ENCODE assay signal across 11 cellular contexts in genomic region chr17:17191961-17192381, GRCh38. TPM values are rescaled to one million over a fixed set of nuclear protein-coding genes. Genes with fewer than 3 reads are reported as not detected.
DNase-seq lines count a peak whose midpoint lies in the region; ATAC-seq lines count a peak whose summit lies in the region.
"Had no signal": no experiment of that assay in that cellular context is flagged by ENCODE, and none has a peak within 500 bp of the region (broad histone marks: within the 10 kb centered on the region; RNA-seq: fewer than 3 reads in every experiment).

No MANE protein-coding gene starts in this region.

- DNase-seq in NT2/D1 (ENCODE audit: low read depth, low spot score) (peak; percentile 23), Right ventricle myocardium superior (no peak), NCI-H1092 (lab: John Stamatoyannopoulos, UW) (no peak), NCI-H1436 (lab: John Stamatoyannopoulos, UW) (no peak), islet precursor cell (no peak), HUDEP-2 (lab: John Stamatoyannopoulos, UW; ENCODE audit: unreplicated experiment in 76 of 76) (no peak)
- DNase-seq: left colon had no signal

- H3K4me1 ChIP-seq in BLaER1, result peaks cover 78% of the 10 kb centered on the region
- peaks cover 4% of the 10 kb centered on the region for H3K4me1 ChIP-seq in NT2/D1 (ENCODE audit: insufficient read depth, insufficient read length)
- peaks cover 18% of the 10 kb centered on the region for H3K4me1 ChIP-seq in rectal smooth muscle tissue (ENCODE audit: control insufficient read depth, insufficient read depth, low read length)

- H3K4me3 ChIP-seq in BLaER1 (no peak overlapping the region), NT2/D1 (ENCODE audit: insufficient read length, low read depth) (no peak overlapping the region), rectal smooth muscle tissue (ENCODE audit: low read length) (no peak overlapping the region)
- H3K4me3 ChIP-seq: cardiac muscle cell had no signal

- peaks cover 40% of the 10 kb centered on the region for H3K36me3 ChIP-seq in BLaER1
- peaks cover 21% of the 10 kb centered on the region for H3K36me3 ChIP-seq in NT2/D1 (ENCODE audit: insufficient read depth, insufficient read length, low read length)
- peaks cover 2% of the 10 kb centered on the region for H3K36me3 ChIP-seq in rectal smooth muscle tissue (ENCODE audit: control insufficient read depth, insufficient read depth, low read length)
- H3K36me3 ChIP-seq: cardiac muscle cell had no signal

- H3K9ac ChIP-seq in BLaER1, result no peak overlapping the region
- no peak overlapping the region for H3K9ac ChIP-seq in NT2/D1 (ENCODE audit: insufficient read length, low read depth)
- no peak overlapping the region for H3K9ac ChIP-seq in rectal smooth muscle tissue (ENCODE audit: low read length)

- H3K4me2 ChIP-seq in BLaER1, result peak overlapping the region; percentile 53

- peak; percentile 42 for ATAC-seq in Right ventricle myocardium superior (ENCODE audit: poor library complexity)
- ATAC-seq: activated CD4-positive, CD25-positive, alpha-beta regulatory T cell treated with anti-CD3 and anti-CD28 coated beads, Interleukin-2, amount 50 U/mL, for 24 hours had no signal

- H3K9me3 ChIP-seq in BLaER1 (no peaks in the 10 kb centered on the region), NT2/D1 (ENCODE audit: insufficient read depth, low read length) (no peaks in the 10 kb centered on the region)

- H3K27me3 ChIP-seq in BLaER1 (no peaks in the 10 kb centered on the region), NT2/D1 (ENCODE audit: insufficient read depth, insufficient read length) (no peaks in the 10 kb centered on the region), rectal smooth muscle tissue (ENCODE audit: control insufficient read depth, insufficient read depth, low read length) (no peaks in the 10 kb centered on the region)
- H3K27me3 ChIP-seq: cardiac muscle cell had no signal

- H4K20me1 ChIP-seq in BLaER1, result peaks cover 13% of the 10 kb centered on the region; the same call in 1 of the 2 replicates

- H3K27ac ChIP-seq in BLaER1 (no peak overlapping the region), rectal smooth muscle tissue (ENCODE audit: low read depth, low read length) (peak overlapping the region; percentile 85)
- H3K27ac ChIP-seq: cardiac muscle cell had no signal

- intact Hi-C loops in Right ventricle myocardium superior (cut with DNase I), result no loop called here

RNA-seq across cellular contexts. Expression of gene PLD6, which starts 14.2 kb away (rescaled TPM):
- 10.2 TPM for total RNA-seq in Right ventricle myocardium superior

RNA-seq across cellular contexts. Expression of gene FLCN, which starts 45.0 kb away (rescaled TPM):
- 52.3 TPM for total RNA-seq in Right ventricle myocardium superior
